8 cellular contexts compared by ENCODE assay signal in the genomic region with DNA sequence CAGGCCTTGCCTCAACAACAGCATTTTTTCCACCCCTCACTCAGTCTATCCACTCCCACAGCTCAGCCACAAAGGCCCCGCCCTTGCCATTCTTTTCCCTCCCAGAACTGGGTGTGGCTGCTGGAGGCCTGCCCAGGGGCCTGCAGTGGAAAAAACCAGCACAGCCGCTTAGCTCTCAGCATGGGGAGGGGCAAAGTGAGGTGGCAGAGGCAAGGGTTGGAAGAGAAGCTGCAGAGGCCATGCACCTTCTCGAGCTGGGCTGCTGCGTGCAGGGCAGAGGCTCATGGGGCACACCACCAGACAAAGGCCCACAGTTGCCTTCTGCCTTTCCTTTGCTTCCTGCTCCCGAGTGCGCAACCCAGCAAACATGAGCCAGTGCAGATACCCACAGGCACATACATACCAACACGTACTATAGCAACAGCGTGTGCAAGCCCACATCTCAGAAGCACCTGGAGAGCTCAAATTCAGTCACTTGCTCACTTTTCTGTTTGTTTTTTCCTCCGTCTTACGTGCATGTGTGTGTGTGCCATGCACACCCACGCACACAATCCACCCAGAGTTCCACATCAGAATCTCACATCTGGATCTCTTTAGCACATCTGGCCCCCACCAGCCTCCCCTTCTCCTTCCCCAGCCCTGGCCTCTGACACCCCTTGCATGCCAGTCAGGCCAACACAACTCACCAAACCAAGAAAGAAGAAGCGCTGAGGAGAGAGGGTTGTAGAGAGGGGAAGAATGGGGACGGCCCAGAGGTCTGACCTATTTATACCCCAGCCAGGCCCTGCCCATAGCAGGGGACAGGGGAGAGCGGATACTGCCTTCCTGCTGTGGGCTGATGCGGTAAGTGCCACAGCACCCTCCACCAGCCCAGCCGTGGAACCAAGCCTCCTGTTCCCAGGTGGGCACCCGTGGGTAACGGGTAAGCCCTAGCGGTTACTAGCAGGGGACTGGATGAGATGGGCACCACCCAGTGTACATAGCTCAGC. TPM values are rescaled to one million over a fixed set of nuclear protein-coding genes. Genes with fewer than 3 reads are reported as not detected.
DNase-seq lines count a peak whose midpoint lies in the region; ATAC-seq, FAIRE-seq and TF ChIP-seq lines count a peak whose summit lies in the region.

A gene (minus strand): TSS at position 740 of the 989 bp plus-strand sequence. CDS start 1,012 bp downstream, outside the sequence.

- peak within 1 kb of the TSS; percentile 41 for H2AFZ ChIP-seq in astrocyte (ENCODE audit: low read depth, low read length)

- ATAC-seq in CD4-positive, alpha-beta T cell (ENCODE audit: poor library complexity) = peak; percentile 81
- ATAC-seq in sciatic nerve (peak; percentile 94), GM21526 (IDR thresholded peaks at IDR 0.05; ENCODE audit: low FRiP score, unreplicated experiment) (no peak)

- TF ChIP-seq CTCF in CD4-positive, alpha-beta T cell (IDR thresholded peaks at IDR 0.05) = no peak
- no peak for TF ChIP-seq CTCF in astrocyte (IDR thresholded peaks at IDR 0.05; ENCODE audit: insufficient read depth, low read depth, low read length)

- POLR2A ChIA-PET in CD4-positive, alpha-beta T cell (lab: Charles Lee) = interaction anchor here (1.0 to 4.4 kb wide), 16 partner anchors 9 to 612 kb away, joined by 3 to 246 read pairs (median 4); a partner anchor contains a TSS

- peak within 1 kb of the TSS; percentile 88 for H3K4me3 Mint-ChIP-seq in CD4-positive, alpha-beta T cell
- H3K4me3 Mint-ChIP-seq in astrocyte (ENCODE audit: unreplicated experiment) = peak within 1 kb of the TSS; percentile 73

- H3K9ac ChIP-seq in astrocyte (ENCODE audit: low read length) = peak within 1 kb of the TSS; percentile 40

- H3K4me1 ChIP-seq in astrocyte (ENCODE audit: insufficient read depth, low read length) = peaks cover 47% of the 10 kb centered on the region

- H3K79me2 ChIP-seq in astrocyte (ENCODE audit: insufficient read depth, low read length) = no peaks in the 10 kb centered on the region

- H3K27ac Mint-ChIP-seq in CD4-positive, alpha-beta T cell = peak within 1 kb of the TSS; percentile 98
- peak within 1 kb of the TSS; percentile 87 for H3K27ac Mint-ChIP-seq in astrocyte (ENCODE audit: unreplicated experiment)

- CTCF ChIA-PET in CD4-positive, alpha-beta T cell (lab: Charles Lee) = interaction anchor here (0.6 to 6.4 kb wide), 4 partner anchors 12 to 35 kb away, joined by 4 to 55 read pairs (median 10); a partner anchor contains a TSS

- no peaks in the 10 kb centered on the region for H3K27me3 Mint-ChIP-seq in CD4-positive, alpha-beta T cell
- H3K27me3 Mint-ChIP-seq in astrocyte (ENCODE audit: low read depth, unreplicated experiment) = no peaks in the 10 kb centered on the region

- peaks cover 72% of the 10 kb centered on the region for H3K4me1 Mint-ChIP-seq in CD4-positive, alpha-beta T cell (ENCODE audit: low read depth)
- H3K4me1 Mint-ChIP-seq in astrocyte (ENCODE audit: low read depth, unreplicated experiment) = peaks cover 82% of the 10 kb centered on the region

- H3K9me3 ChIP-seq in CD4-positive, alpha-beta T cell (ENCODE audit: control insufficient read depth, low read length) = no peaks in the 10 kb centered on the region
- no peaks in the 10 kb centered on the region for H3K9me3 ChIP-seq in astrocyte (ENCODE audit: insufficient read depth, low read depth, low read length)

- H3K4me3 ChIP-seq in astrocyte (ENCODE audit: insufficient read depth, low read depth, low read length) = no peak within 1 kb of the TSS

- H3K27me3 ChIP-seq in CD4-positive, alpha-beta T cell (ENCODE audit: control insufficient read depth, insufficient read depth, low read length) = no peaks in the 10 kb centered on the region
- H3K27me3 ChIP-seq in astrocyte (ENCODE audit: insufficient read depth, low read length) = no peaks in the 10 kb centered on the region

- peak within 1 kb of the TSS; percentile 83 for H3K27ac ChIP-seq in CD4-positive, alpha-beta T cell (ENCODE audit: low read depth, low read length)
- peak within 1 kb of the TSS; percentile 46 for H3K27ac ChIP-seq in astrocyte (ENCODE audit: low read depth, low read length)

- H3K36me3 Mint-ChIP-seq in CD4-positive, alpha-beta T cell (ENCODE audit: low read depth) = peaks cover 43% of the 10 kb centered on the region
- no peaks in the 10 kb centered on the region for H3K36me3 Mint-ChIP-seq in astrocyte (ENCODE audit: low read depth, unreplicated experiment)

- H3K4me2 ChIP-seq in astrocyte (ENCODE audit: low read length) = peak within 1 kb of the TSS; percentile 50

- no peaks in the 10 kb centered on the region for H3K36me3 ChIP-seq in astrocyte (ENCODE audit: insufficient read depth, low read length)

- peak; percentile 14; the same call in 1 of the 2 replicates for TF ChIP-seq POLR2A in H54 (IDR thresholded peaks at IDR 0.05; ENCODE audit: low read depth, low read length)

- H3K9me3 Mint-ChIP-seq in CD4-positive, alpha-beta T cell = no peaks in the 10 kb centered on the region
- no peaks in the 10 kb centered on the region for H3K9me3 Mint-ChIP-seq in astrocyte (ENCODE audit: unreplicated experiment)

- peak; percentile 65 to 90 (median 86) for DNase-seq in CD4-positive, alpha-beta T cell
- DNase-seq in H54 (ENCODE audit: insufficient read length, low spot score) (no peak), NCI-H187 treated with DMSO at 0.1 percent for 48 hours (lab: John Stamatoyannopoulos, UW) (peak; percentile 89), T-helper 9 cell (peak; percentile 65), astrocyte (ENCODE audit: low read depth) (peak; percentile 89), hypothalamus (lab: John Stamatoyannopoulos, UW) (peak in 33 of 51 donors; percentile 5 to 70 (median 36)), sciatic nerve (ENCODE audit: low spot score) (peak; percentile 96)

- H4K20me1 ChIP-seq in astrocyte (ENCODE audit: insufficient read depth, low read length) = no peaks in the 10 kb centered on the region

- FAIRE-seq in H54 (lab: Jason Lieb, UNC) (no peak), astrocyte (lab: Jason Lieb, UNC) (no peak)

- intact Hi-C loops in CD4-positive, alpha-beta T cell (cut with DNase I, micrococcal nuclease) = loop anchor here (1.0 to 5.0 kb wide), 4 partner anchors 9 to 87 kb away; a partner anchor contains a TSS
- intact Hi-C loops in sciatic nerve (cut with DNase I) = no loop called here

RNA-seq across cellular contexts. Expression of the gene that starts here (rescaled TPM):
- 100 to 1,000 TPM; 297 to 299 TPM for total RNA-seq in CD4-positive, alpha-beta T cell
- 58.5 and 69.3 TPM in 2 replicates for total RNA-seq in astrocyte
- 258 TPM for total RNA-seq in sciatic nerve
